ENCODE assay signal across 8 cellular contexts in the genomic region with DNA sequence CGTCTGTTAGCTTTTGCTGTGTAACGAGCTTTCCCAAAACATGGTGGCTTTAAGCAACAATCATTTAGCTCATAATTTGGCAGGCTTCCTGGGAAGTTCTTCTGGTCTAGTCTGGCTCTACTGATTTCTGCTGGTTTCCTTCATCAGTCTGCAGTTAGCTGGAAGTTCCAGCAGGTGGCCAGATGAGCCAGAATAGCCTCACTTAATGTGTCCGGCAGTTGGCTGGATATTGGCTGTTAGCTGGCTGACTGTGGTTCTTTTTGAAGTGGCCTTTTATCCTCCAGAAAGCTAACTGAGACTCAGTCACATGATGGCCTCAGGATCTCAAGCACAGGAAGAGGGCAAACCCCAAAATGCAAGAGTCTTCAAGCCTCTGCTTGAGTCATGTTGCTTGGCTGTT. TPM values are rescaled to one million over a fixed set of nuclear protein-coding genes. Genes with fewer than 3 reads are reported as not detected.
A peak's percentile ranks its signal among the peaks of the same experiment; 100 is the strongest.
DNase-seq lines count a peak whose midpoint lies in the region; ATAC-seq and TF ChIP-seq lines count a peak whose summit lies in the region.

No MANE protein-coding gene starts in this region.

- H3K4me1 Mint-ChIP-seq in chondrocyte (ENCODE audit: low read depth), result peaks cover 12% of the 10 kb centered on the region

- H3K27me3 Mint-ChIP-seq in chondrocyte (ENCODE audit: low read depth), result peaks cover 3% of the 10 kb centered on the region

- ATAC-seq in GM18858 (IDR thresholded peaks at IDR 0.05; ENCODE audit: unreplicated experiment), result peak; percentile 81
- ATAC-seq in HG02970 (IDR thresholded peaks at IDR 0.05; ENCODE audit: low FRiP score, unreplicated experiment), result peak; percentile 65
- no peak for ATAC-seq in esophagus mucosa

- peaks cover 4% of the 10 kb centered on the region for H3K9me3 Mint-ChIP-seq in chondrocyte (ENCODE audit: low read depth)

- DNase-seq in D341Med (ENCODE audit: low spot score) (peak; percentile 43), NCI-H774 (lab: John Stamatoyannopoulos, UW) (peak; percentile 4), chondrocyte (ENCODE audit: low spot score) (no peak), medulla oblongata (ENCODE audit: extremely low spot score) (peak; percentile 46), GOT3 (lab: John Stamatoyannopoulos, UW) (no peak)

- H3K4me3 Mint-ChIP-seq in chondrocyte (ENCODE audit: unreplicated experiment), result no peak overlapping the region

- H3K36me3 Mint-ChIP-seq in chondrocyte (ENCODE audit: low read depth), result no peaks in the 10 kb centered on the region

- peak; percentile 78 for TF ChIP-seq CTCF in chondrocyte (IDR thresholded peaks at IDR 0.05)

- no peak overlapping the region for H3K27ac Mint-ChIP-seq in chondrocyte (ENCODE audit: unreplicated experiment)

RNA-seq across cellular contexts. Expression of gene FTHL17, which starts 34.9 kb away (rescaled TPM):
- total RNA-seq in chondrocyte (not detected in 3 replicates), esophagus mucosa (not detected)

Comparison
In these comparisons a context has a peak if more than half of its experiments do, and no peak if none do; other contexts are left out.
1. DNase-seq: peak in D341Med (single experiment), NCI-H774 (single experiment) and medulla oblongata (single experiment); none in chondrocyte (single experiment) and GOT3 (single experiment).